1 cellular context compared by ENCODE assay signal in genomic region chr11:96242971-96243647, GRCh38.
TF ChIP-seq lines count a peak whose summit lies in the region.

No MANE protein-coding gene starts in this region.

TF ChIP-seq in IMR-90, 13 proteins besides CTCF, POLR2A, EP300 and RAD21 (continued from another document):
- TF ChIP-seq MAZ (IDR thresholded peaks at IDR 0.05; ENCODE audit: borderline replicate concordance, low read depth, low read length) = peak; percentile 33; the same call in 1 of the 2 replicates
- no peak for TF ChIP-seq MAFK (IDR thresholded peaks at IDR 0.05; ENCODE audit: low read depth, low read length)
- TF ChIP-seq BHLHE40 (IDR thresholded peaks at IDR 0.05; ENCODE audit: low read depth, low read length) = peak; percentile 96
- no peak for TF ChIP-seq RCOR1 (IDR thresholded peaks at IDR 0.05; ENCODE audit: insufficient replicate concordance, low read length)
- TF ChIP-seq FOS (IDR thresholded peaks at IDR 0.05; ENCODE audit: low read depth, low read length) = no peak
- TF ChIP-seq NFE2L2 (IDR thresholded peaks at IDR 0.05; ENCODE audit: low read depth, low read length) = no peak
- TF ChIP-seq USF2 (IDR thresholded peaks at IDR 0.05; ENCODE audit: low read depth, low read length) = no peak
- TF ChIP-seq, protein P1, sequence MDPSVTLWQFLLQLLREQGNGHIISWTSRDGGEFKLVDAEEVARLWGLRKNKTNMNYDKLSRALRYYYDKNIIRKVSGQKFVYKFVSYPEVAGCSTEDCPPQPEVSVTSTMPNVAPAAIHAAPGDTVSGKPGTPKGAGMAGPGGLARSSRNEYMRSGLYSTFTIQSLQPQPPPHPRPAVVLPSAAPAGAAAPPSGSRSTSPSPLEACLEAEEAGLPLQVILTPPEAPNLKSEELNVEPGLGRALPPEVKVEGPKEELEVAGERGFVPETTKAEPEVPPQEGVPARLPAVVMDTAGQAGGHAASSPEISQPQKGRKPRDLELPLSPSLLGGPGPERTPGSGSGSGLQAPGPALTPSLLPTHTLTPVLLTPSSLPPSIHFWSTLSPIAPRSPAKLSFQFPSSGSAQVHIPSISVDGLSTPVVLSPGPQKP (IDR thresholded peaks at IDR 0.05; ENCODE audit: borderline replicate concordance, low read depth, low read length) = peak; percentile 99
- no peak for TF ChIP-seq SMC3 (IDR thresholded peaks at IDR 0.05; ENCODE audit: low read depth, low read length)
- no peak for TF ChIP-seq RFX5 (IDR thresholded peaks at IDR 0.05; ENCODE audit: low read depth, low read length)
TF ChIP-seq in IMR-90: peak in this region for 5.
